In genomic region chr16:76518791-76519190, GRCh38 we compare ENCODE assay signal across 23 cellular contexts.
"Had no signal": no experiment of that assay in that cellular context is flagged by ENCODE, and none has a peak within 500 bp of the region (broad histone marks: within the 10 kb centered on the region; RNA-seq: fewer than 3 reads in every experiment).

No MANE protein-coding gene starts in this region.

- H3K9me3 Mint-ChIP-seq: activated B cell treated with CpG ODN at 0.5 μM for 24 hours had no signal

- H3K27me3 ChIP-seq: colonic mucosa, upper lobe of right lung had no signal

- ATAC-seq: activated CD8-positive, alpha-beta memory T cell treated with anti-CD3 and anti-CD28 coated beads, Interleukin-2, amount 10 ng/mL, durations not matched to agents 7 days and 5 days; activated naive CD8-positive, alpha-beta T cell treated with anti-CD3 and anti-CD28 coated beads, Interleukin-2, amount 50 U/mL, for 24 hours; naive thymus-derived CD8-positive, alpha-beta T cell; sciatic nerve; stimulated activated effector memory CD8-positive, alpha-beta T cell treated with anti-CD3 and anti-CD28 coated beads, Interleukin-12 subunit alpha, Interleukin-12 subunit beta, amount 100 ng/mL, for 72 hours; upper lobe of right lung had no signal

- H3K27ac Mint-ChIP-seq: activated B cell treated with CpG ODN at 0.5 μM for 24 hours; activated CD4-positive, alpha-beta memory T cell treated with anti-CD3 and anti-CD28 coated beads, Interleukin-2, amount 10 ng/mL, durations not matched to agents 7 days and 5 days; activated CD8-positive, alpha-beta memory T cell treated with anti-CD3 and anti-CD28 coated beads, Interleukin-2, amount 10 ng/mL, durations not matched to agents 7 days and 5 days; activated naive CD4-positive, alpha-beta T cell treated with anti-CD3 and anti-CD28 coated beads for 36 hours; activated naive CD8-positive, alpha-beta T cell treated with anti-CD3 and anti-CD28 coated beads, Interleukin-2, amount 50 U/mL, for 24 hours; activated T-helper 2 cell treated with anti-CD3 and anti-CD28 coated beads, Interferon-gamma antibody, Interleukin-2, Interleukin-4, amounts not matched to agents 10 μg/mL and 5 μg/mL and 100 μg/mL, durations not matched to agents 14 hours and 24 hours and 36 hours; naive thymus-derived CD8-positive, alpha-beta T cell; stimulated activated effector memory CD8-positive, alpha-beta T cell treated with anti-CD3 and anti-CD28 coated beads, Interleukin-12 subunit alpha, Interleukin-12 subunit beta, amount 100 ng/mL, for 72 hours; T-helper 2 cell treated with Interferon-gamma antibody and Interleukin-4, amounts not matched to agents 5 μg/mL and 100 μg/mL, for 36 hours had no signal

- H3K36me3 Mint-ChIP-seq: activated CD8-positive, alpha-beta memory T cell treated with anti-CD3 and anti-CD28 coated beads, Interleukin-2, amount 10 ng/mL, durations not matched to agents 7 days and 5 days; stimulated activated effector memory CD8-positive, alpha-beta T cell treated with anti-CD3 and anti-CD28 coated beads, Interleukin-12 subunit alpha, Interleukin-12 subunit beta, amount 100 ng/mL, for 72 hours had no signal

- DNase-seq: activated B cell treated with CpG ODN at 0.5 μM for 24 hours; activated CD4-positive, alpha-beta memory T cell treated with anti-CD3 and anti-CD28 coated beads, Interleukin-2, amount 10 ng/mL, durations not matched to agents 7 days and 5 days; activated CD4-positive, alpha-beta T cell treated with anti-CD3 and anti-CD28 coated beads for 48 hours; activated CD8-positive, alpha-beta memory T cell treated with anti-CD3 and anti-CD28 coated beads, Interleukin-2, amount 10 ng/mL, durations not matched to agents 7 days and 5 days; activated naive CD4-positive, alpha-beta T cell treated with anti-CD3 and anti-CD28 coated beads for 36 hours; activated naive CD8-positive, alpha-beta T cell treated with anti-CD3 and anti-CD28 coated beads, Interleukin-2, amount 50 U/mL, for 24 hours; activated T-cell treated with anti-CD3 and anti-CD28 coated beads, Interleukin-2, amount 50 U/mL, for 1 hour; anterior cingulate cortex; colonic mucosa; erythroblast; foreskin melanocyte; hypothalamus; mesenchymal stem cell; naive thymus-derived CD8-positive, alpha-beta T cell; stimulated activated CD4-positive, alpha-beta T cell treated with anti-CD3 and anti-CD28 coated beads, Interleukin-4, amount 100 ng/mL, for 24 hours; upper lobe of right lung had no signal

- H3K27ac ChIP-seq: colonic mucosa, thoracic aorta, upper lobe of right lung had no signal

- H3K4me1 Mint-ChIP-seq: activated B cell treated with CpG ODN at 0.5 μM for 24 hours; activated CD4-positive, alpha-beta memory T cell treated with anti-CD3 and anti-CD28 coated beads, Interleukin-2, amount 10 ng/mL, durations not matched to agents 7 days and 5 days; activated CD8-positive, alpha-beta memory T cell treated with anti-CD3 and anti-CD28 coated beads, Interleukin-2, amount 10 ng/mL, durations not matched to agents 7 days and 5 days; activated naive CD8-positive, alpha-beta T cell treated with anti-CD3 and anti-CD28 coated beads, Interleukin-2, amount 50 U/mL, for 24 hours; central memory CD8-positive, alpha-beta T cell; naive thymus-derived CD8-positive, alpha-beta T cell; stimulated activated effector memory CD8-positive, alpha-beta T cell treated with anti-CD3 and anti-CD28 coated beads, Interleukin-12 subunit alpha, Interleukin-12 subunit beta, amount 100 ng/mL, for 72 hours had no signal

- H3K4me1 ChIP-seq: colonic mucosa, upper lobe of right lung had no signal

- H3K4me3 ChIP-seq: colonic mucosa, thoracic aorta, upper lobe of right lung had no signal

- H3K4me3 Mint-ChIP-seq: activated B cell treated with CpG ODN at 0.5 μM for 24 hours; activated CD4-positive, alpha-beta memory T cell treated with anti-CD3 and anti-CD28 coated beads, Interleukin-2, amount 10 ng/mL, durations not matched to agents 7 days and 5 days; activated CD8-positive, alpha-beta memory T cell treated with anti-CD3 and anti-CD28 coated beads, Interleukin-2, amount 10 ng/mL, durations not matched to agents 7 days and 5 days; activated naive CD4-positive, alpha-beta T cell treated with anti-CD3 and anti-CD28 coated beads for 36 hours; activated naive CD8-positive, alpha-beta T cell treated with anti-CD3 and anti-CD28 coated beads, Interleukin-2, amount 50 U/mL, for 24 hours; brain; central memory CD8-positive, alpha-beta T cell; naive thymus-derived CD8-positive, alpha-beta T cell; stimulated activated effector memory CD8-positive, alpha-beta T cell treated with anti-CD3 and anti-CD28 coated beads, Interleukin-12 subunit alpha, Interleukin-12 subunit beta, amount 100 ng/mL, for 72 hours; T-helper 2 cell treated with Interferon-gamma antibody and Interleukin-4, amounts not matched to agents 5 μg/mL and 100 μg/mL, for 36 hours had no signal

- H3K9me3 ChIP-seq: colonic mucosa, thoracic aorta, upper lobe of right lung had no signal

- H3K36me3 ChIP-seq: colonic mucosa, thoracic aorta, upper lobe of right lung had no signal

- H3K27me3 Mint-ChIP-seq: activated B cell treated with CpG ODN at 0.5 μM for 24 hours; activated CD4-positive, alpha-beta memory T cell treated with anti-CD3 and anti-CD28 coated beads, Interleukin-2, amount 10 ng/mL, durations not matched to agents 7 days and 5 days; activated CD8-positive, alpha-beta memory T cell treated with anti-CD3 and anti-CD28 coated beads, Interleukin-2, amount 10 ng/mL, durations not matched to agents 7 days and 5 days; activated naive CD8-positive, alpha-beta T cell treated with anti-CD3 and anti-CD28 coated beads, Interleukin-2, amount 50 U/mL, for 24 hours; brain; central memory CD8-positive, alpha-beta T cell had no signal
